Comparison of ENCODE assay signal across 11 cellular contexts in genomic region chr7:107012691-107013090, GRCh38.
"Had no signal": no experiment of that assay in that cellular context is flagged by ENCODE, and none has a peak within 500 bp of the region (broad histone marks: within the 10 kb centered on the region; RNA-seq: fewer than 3 reads in every experiment).

No MANE protein-coding gene starts in this region.

- H3K4me3 Mint-ChIP-seq: GM23338, H9, HFFc6 had no signal

- H3K27ac Mint-ChIP-seq: GM23338, H9, HFFc6 had no signal

- FAIRE-seq: H1, H54 had no signal

- H3K4me3 ChIP-seq: GM23248, GM23338, HAP-1 had no signal

- H3K27ac ChIP-seq: GM23248 had no signal

- DNase-seq: GM23248, GOT3, H7, H9, HCEC 1CT, HFFc6 had no signal

- H3K4me2 ChIP-seq: GM23338 had no signal

- H3K9me3 Mint-ChIP-seq: GM23338, H9, HFFc6 had no signal

- ATAC-seq: GM23338, HCT116 had no signal

- H3K9me3 ChIP-seq: HAP-1 had no signal

- H2AFZ ChIP-seq: GM23248, GM23338 had no signal

- H3K9ac ChIP-seq: GM23248 had no signal

- H3K36me3 ChIP-seq: HAP-1 had no signal
